9 cellular contexts compared by ENCODE assay signal in genomic region chr2:159879061-159879604, GRCh38. TPM values are rescaled to one million over a fixed set of nuclear protein-coding genes. Genes with fewer than 3 reads are reported as not detected.
DNase-seq lines count a peak whose midpoint lies in the region; ATAC-seq lines count a peak whose summit lies in the region.
"Had no signal": no experiment of that assay in that cellular context is flagged by ENCODE, and none has a peak within 500 bp of the region (broad histone marks: within the 10 kb centered on the region; RNA-seq: fewer than 3 reads in every experiment).

No MANE protein-coding gene starts in this region.

- no peak overlapping the region for H3K27ac Mint-ChIP-seq in T-helper 17 cell

- no peaks in the 10 kb centered on the region for H3K27me3 Mint-ChIP-seq in T-helper 17 cell

- H3K4me3 Mint-ChIP-seq in T-helper 17 cell = no peak overlapping the region

- H3K9me3 ChIP-seq in T-helper 17 cell (ENCODE audit: control insufficient read depth, low read length, poor library complexity, severe bottlenecking) = no peaks in the 10 kb centered on the region

- H3K4me1 Mint-ChIP-seq in T-helper 17 cell = peaks cover 12% of the 10 kb centered on the region

- H3K36me3 Mint-ChIP-seq in T-helper 17 cell (ENCODE audit: low read depth) = peaks cover 11% of the 10 kb centered on the region

- ATAC-seq in HG02678 (IDR thresholded peaks at IDR 0.05; ENCODE audit: unreplicated experiment) (peak; percentile 81), T-helper 17 cell (peak; percentile 59)

- peak; percentile 35 for DNase-seq in SIG-M5 treated with dmso at 0.1 percent for 504 hours (lab: John Stamatoyannopoulos, UW; ENCODE audit: unreplicated experiment)
- DNase-seq in SIG-M5 (lab: John Stamatoyannopoulos, UW) = no peak
- no peak for DNase-seq in T-helper 17 cell
- peak; percentile 15 to 28 for DNase-seq in stimulated activated CD4-positive, alpha-beta T cell treated with anti-CD3 and anti-CD28 coated beads, Interleukin-15, amount 100 ng/mL, for 48 hours (ENCODE audit: low read depth in 2 of 2)
- DNase-seq in RPMI8226 = no peak
- DNase-seq in DMS79 (lab: John Stamatoyannopoulos, UW) = no peak
- no peak for DNase-seq in HT-29 (ENCODE audit: low spot score)
- DNase-seq: trophoblast cell had no signal

RNA-seq across cellular contexts. Expression of gene LY75, which starts 25.4 kb away (rescaled TPM):
- 10 to 100 TPM; 31.8 to 37.1 TPM for total RNA-seq in T-helper 17 cell
- 22.7 and 27.2 TPM in 2 replicates for total RNA-seq in HT-29 (2014; rRNA removed; shearing (Covaris generic))

Comparison
In these comparisons a context has a peak if more than half of its experiments do, and no peak if none do; other contexts are left out.
1. DNase-seq: peak in SIG-M5 treated with dmso at 0.1 percent for 504 hours (single experiment) and stimulated activated CD4-positive, alpha-beta T cell treated with anti-CD3 and anti-CD28 coated beads, Interleukin-15, amount 100 ng/mL, for 48 hours (2 of 2); none in SIG-M5 (single experiment), T-helper 17 cell (0 of 3), RPMI8226 (single experiment), DMS79 (single experiment) and HT-29 (single experiment).